In the genomic region with DNA sequence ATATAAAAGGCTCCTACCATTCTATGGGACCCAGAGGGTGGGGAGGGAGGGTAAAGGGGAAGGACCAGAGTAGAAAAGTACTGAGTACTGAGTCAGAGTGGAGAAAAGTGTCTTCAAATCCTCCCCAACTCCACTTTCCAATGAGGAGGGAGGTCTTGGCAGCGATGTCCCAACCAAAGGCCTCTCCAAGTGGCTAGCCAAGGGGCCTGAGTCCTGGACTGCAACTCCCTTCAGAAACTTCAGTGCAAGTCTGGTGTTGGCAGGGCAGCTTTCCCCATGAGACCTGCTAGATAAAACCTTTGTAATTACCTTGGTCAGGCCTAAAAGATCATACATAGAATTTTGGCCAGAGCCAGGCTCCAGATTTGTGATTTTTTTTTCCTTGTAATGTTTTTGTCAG, we compare ENCODE assay signal across 3 cellular contexts.
"Had no signal": no experiment of that assay in that cellular context is flagged by ENCODE, and none has a peak within 500 bp of the region (broad histone marks: within the 10 kb centered on the region; RNA-seq: fewer than 3 reads in every experiment).

No MANE protein-coding gene starts in this region.

- H3K4me3 ChIP-seq: GM12878 had no signal

- DNase-seq: GDM1, GF-D8 had no signal

- ATAC-seq: GM12878 had no signal
